In genomic region chr1:85484264-85484663, GRCh38 we compare ENCODE assay signal across 16 cellular contexts. TPM values are rescaled to one million over a fixed set of nuclear protein-coding genes. Genes with fewer than 3 reads are reported as not detected.
DNase-seq lines count a peak whose midpoint lies in the region; ATAC-seq, FAIRE-seq and TF ChIP-seq lines count a peak whose summit lies in the region.
"Had no signal": no experiment of that assay in that cellular context is flagged by ENCODE, and none has a peak within 500 bp of the region (broad histone marks: within the 10 kb centered on the region; RNA-seq: fewer than 3 reads in every experiment).

No MANE protein-coding gene starts in this region.

- no peaks in the 10 kb centered on the region for H3K36me3 Mint-ChIP-seq in H9 (ENCODE audit: insufficient read depth in 1 of 3, low read depth in 3 of 3)
- H3K36me3 Mint-ChIP-seq: CD8-positive, alpha-beta T cell had no signal

- WGBS in GM23248 (ENCODE audit: low coverage in 1 of 2, low lambda C conversion rate in 2 of 2, missing lambda C conversion rate in 2 of 2), 2 experiments = 94 to 99% methylated on average over 2 of the region's 2 CpGs
- WGBS in H9 (ENCODE audit: extremely low coverage, insufficient read length, low lambda C conversion rate) = no CpG with 5 or more reads among the region's 2 CpGs

- no peak overlapping the region for H2BK120ac ChIP-seq in H9 (ENCODE audit: low read depth, low read length, poor library complexity, severe bottlenecking)

- no peaks in the 10 kb centered on the region for H3K23me2 ChIP-seq in H9 (ENCODE audit: insufficient read length, low read depth, low read length, poor library complexity, severe bottlenecking)

- H3K79me2 ChIP-seq in GM23248 (ENCODE audit: insufficient read depth) (peaks cover 96% of the 10 kb centered on the region), osteoblast (ENCODE audit: insufficient read depth, low read length) (peaks cover 53% of the 10 kb centered on the region), H9 (ENCODE audit: insufficient read depth, low read length) (no peaks in the 10 kb centered on the region)

- H2BK5ac ChIP-seq in H9 (ENCODE audit: insufficient read length, low read length) = no peak overlapping the region

- ATAC-seq in HG03439 (IDR thresholded peaks at IDR 0.05; ENCODE audit: unreplicated experiment) = no peak
- ATAC-seq: CD8-positive, alpha-beta T cell; K562 had no signal

- no peak overlapping the region for H3K56ac ChIP-seq in H9 (ENCODE audit: insufficient read length, low read depth, low read length)

- no peak overlapping the region for H2BK15ac ChIP-seq in H9 (ENCODE audit: low read depth, low read length)

- peaks cover 61% of the 10 kb centered on the region for H3K36me3 ChIP-seq in GM23248 (ENCODE audit: low read depth)
- peaks cover 67% of the 10 kb centered on the region for H3K36me3 ChIP-seq in osteoblast (ENCODE audit: insufficient read depth, low read length)

- no peak overlapping the region for H2AK5ac ChIP-seq in H9 (ENCODE audit: insufficient read length, low read length)

- no peak overlapping the region for H2BK20ac ChIP-seq in H9 (ENCODE audit: low read depth, low read length, poor library complexity, severe bottlenecking)

- H4K20me1 ChIP-seq in GM23248 (ENCODE audit: insufficient read depth) (no peaks in the 10 kb centered on the region), osteoblast (ENCODE audit: insufficient read depth, low read length) (peaks cover 19% of the 10 kb centered on the region), H9 (ENCODE audit: control insufficient read depth, insufficient read depth, insufficient read length) (no peaks in the 10 kb centered on the region)

- TF ChIP-seq CTCF in epithelial cell of esophagus (IDR thresholded peaks at IDR 0.05; ENCODE audit: insufficient read depth, low read depth, low read length, missing control alignments) (no peak), osteoblast (IDR thresholded peaks at IDR 0.05; ENCODE audit: extremely low read depth, low read depth, low read length) (no peak), H9 (conservative IDR thresholded peaks at IDR 0.05) (no peak)

- H3K9me2 ChIP-seq in GM23248 (ENCODE audit: insufficient read depth) = no peaks in the 10 kb centered on the region

- no peak overlapping the region for H3K23ac ChIP-seq in H9 (ENCODE audit: insufficient read length, low read depth, low read length)

- H3K9me3 Mint-ChIP-seq in H9 = no peaks in the 10 kb centered on the region
- H3K9me3 Mint-ChIP-seq: CD8-positive, alpha-beta T cell had no signal

- no peak overlapping the region for H3K14ac ChIP-seq in H9 (ENCODE audit: insufficient read depth, low read length)

- no peak overlapping the region for H3K4me2 ChIP-seq in GM23248 (ENCODE audit: unreplicated experiment)
- peak overlapping the region; percentile 24 for H3K4me2 ChIP-seq in osteoblast (ENCODE audit: insufficient read depth, low read length)
- no peak overlapping the region for H3K4me2 ChIP-seq in H9 (ENCODE audit: insufficient read depth, insufficient read length, low read length)
- H3K4me2 ChIP-seq: PC-9 had no signal

- in situ Hi-C loops in GM23248 (cut with MboI) = no loop called here

- H3K27me3 ChIP-seq in GM23248 (replicated peaks; ENCODE audit: insufficient read depth) (no peaks in the 10 kb centered on the region), osteoblast (ENCODE audit: insufficient read depth, low read length) (no peaks in the 10 kb centered on the region), H9 (ENCODE audit: insufficient read depth, low read length) (no peaks in the 10 kb centered on the region)
- H3K27me3 ChIP-seq: MG63 had no signal

- peaks cover 78% of the 10 kb centered on the region for H3F3A ChIP-seq in GM23248 (ENCODE audit: insufficient read depth)

- H4K5ac ChIP-seq in H9 (ENCODE audit: insufficient read length, low read depth, low read length) = no peak overlapping the region

- H4K8ac ChIP-seq in H9 (replicated peaks; ENCODE audit: insufficient read length, low read depth, low read length) = no peak overlapping the region

- H3K79me1 ChIP-seq in H9 (ENCODE audit: insufficient read depth, low read depth, low read length, poor library complexity, severe bottlenecking) = no peaks in the 10 kb centered on the region

- H3K9ac ChIP-seq in GM23248 (no peak overlapping the region), H9 (ENCODE audit: extremely low read depth, insufficient read length, low read length) (no peak overlapping the region)

- H3K4me3 ChIP-seq in GM23248 (no peak overlapping the region), epithelial cell of esophagus (ENCODE audit: low read length) (no peak overlapping the region), osteoblast (ENCODE audit: insufficient read depth, low read length) (no peak overlapping the region)
- H3K4me3 ChIP-seq: K562, MG63, PC-9 had no signal

- no peak overlapping the region for H3K4me3 Mint-ChIP-seq in H9
- H3K4me3 Mint-ChIP-seq: CD8-positive, alpha-beta T cell had no signal

- no peak overlapping the region for H2AFZ ChIP-seq in GM23248
- H2AFZ ChIP-seq in osteoblast (ENCODE audit: low read length) = no peak overlapping the region
- H2AFZ ChIP-seq in H9 (ENCODE audit: low read length) = no peak overlapping the region
- H2AFZ ChIP-seq: PC-9 had no signal

- no peak overlapping the region for H4K91ac ChIP-seq in H9 (ENCODE audit: insufficient read length, low read depth, low read length)

- no peaks in the 10 kb centered on the region for H3K9me3 ChIP-seq in GM23248 (ENCODE audit: low read depth)
- H3K9me3 ChIP-seq in osteoblast (ENCODE audit: low read depth, low read length) = no peaks in the 10 kb centered on the region
- H3K9me3 ChIP-seq in H9 (ENCODE audit: control insufficient read depth, low read depth, low read length) = no peaks in the 10 kb centered on the region
- H3K9me3 ChIP-seq: MG63 had no signal

- peak; percentile 90 for FAIRE-seq in RCC 7860 (lab: Jason Lieb, UNC)

- peaks cover 9% of the 10 kb centered on the region for H3K4me1 ChIP-seq in GM23248 (ENCODE audit: insufficient read depth)
- H3K4me1 ChIP-seq in osteoblast (ENCODE audit: insufficient read depth, low read length) = peaks cover 29% of the 10 kb centered on the region
- no peaks in the 10 kb centered on the region for H3K4me1 ChIP-seq in H9 (ENCODE audit: insufficient read depth, low read length)

- H3K18ac ChIP-seq in H9 (ENCODE audit: insufficient read length, low read depth, low read length) = no peak overlapping the region

- H3K27ac ChIP-seq in GM23248 = 0 out of 2 replicates have a peak overlapping the region, but pooled peaks have one; percentile 4
- peak overlapping the region; percentile 56 for H3K27ac ChIP-seq in osteoblast (ENCODE audit: low read depth, low read length)
- no peak overlapping the region for H3K27ac ChIP-seq in H9 (ENCODE audit: insufficient read length, low read depth, low read length)
- H3K27ac ChIP-seq: PC-9 had no signal

- H3T11ph ChIP-seq in H9 (ENCODE audit: low read length) = no peak overlapping the region

- H2BK12ac ChIP-seq in H9 (ENCODE audit: insufficient read length, low read depth, low read length) = no peak overlapping the region

- H3K27ac Mint-ChIP-seq in H9 = no peak overlapping the region
- H3K27ac Mint-ChIP-seq: CD8-positive, alpha-beta T cell had no signal

- H3K4me1 Mint-ChIP-seq in H9 = no peaks in the 10 kb centered on the region

- H3K4ac ChIP-seq in H9 (ENCODE audit: low read depth, low read length) = no peak overlapping the region

- no peaks in the 10 kb centered on the region for H3K27me3 Mint-ChIP-seq in H9 (ENCODE audit: low read depth)

- DNase-seq in GM23248 (no peak), RCC 7860 (ENCODE audit: low spot score) (peak; percentile 66), epithelial cell of esophagus (ENCODE audit: low read depth) (peak; percentile 13), osteoblast (ENCODE audit: insufficient read length, low spot score, missing footprints) (no peak), UCSD-AML1 (lab: John Stamatoyannopoulos, UW; ENCODE audit: unreplicated experiment) (no peak), H9 (no peak)
- DNase-seq: CD8-positive, alpha-beta T cell; H7; MG63; NCI-H1092 treated with DMSO at 0.1 percent for 48 hours; NCI-H1694; NCI-H69; PC-9; SHP77 had no signal

RNA-seq across cellular contexts. Expression of gene DDAH1, which starts 19.3 kb away (rescaled TPM):
- total RNA-seq in GM23248 (2014; rRNA removed; shearing (Covaris generic)) = 162 and 168 TPM in 2 replicates
- polyA plus RNA-seq in GM23248 (2016; fragmentation: Nextera tagmentation; extraction: Ambion mirVana) = 234 and 238 TPM in 2 replicates
- 89.0 and 89.6 TPM in 2 replicates for total RNA-seq in osteoblast
- 36.0 and 36.3 TPM in 2 replicates for total RNA-seq in H9 (2021)
- total RNA-seq: CD8-positive, alpha-beta T cell had no signal

Comparison
In these comparisons a context has a peak if more than half of its experiments do, and no peak if none do; other contexts are left out.
1. DNase-seq: peak in RCC 7860 (single experiment) and epithelial cell of esophagus (single experiment); none in GM23248 (single experiment), osteoblast (single experiment), UCSD-AML1 (single experiment) and H9 (single experiment).